In genomic region chrX:85003655-85004244, GRCh38 we compare ENCODE assay signal across 8 cellular contexts. TPM values are rescaled to one million over a fixed set of nuclear protein-coding genes. Genes with fewer than 3 reads are reported as not detected.
A peak's percentile ranks its signal among the peaks of the same experiment; 100 is the strongest.
DNase-seq lines count a peak whose midpoint lies in the region; ATAC-seq, FAIRE-seq and TF ChIP-seq lines count a peak whose summit lies in the region.

Gene APOOL, plus strand, starts transcription at chrX:85003877. Its CDS starts 36 bp downstream, at chrX:85003913.

- H3K27me3 Mint-ChIP-seq in activated B cell treated with CpG ODN at 0.5 μM for 24 hours, result no peaks in the 10 kb centered on the region

- intact Hi-C loops in activated B cell treated with CpG ODN at 0.5 μM for 24 hours (cut with micrococcal nuclease), result loop anchor here (5.0 kb wide), 3 partner anchors 501 to 1044 kb away; partner anchors contain the start of genes CHM, HDX and RPS6KA6

- H3K4me1 Mint-ChIP-seq in activated B cell treated with CpG ODN at 0.5 μM for 24 hours, result peaks cover 13% of the 10 kb centered on the region

- CTCF ChIA-PET in AG04449 (lab: Yijun Ruan, JAX), result no interaction called here
- CTCF ChIA-PET in activated B cell treated with CpG ODN at 0.5 μM for 24 hours (lab: Charles Lee), result no interaction called here

- peak within 1 kb of the TSS; percentile 71 for H3K27ac Mint-ChIP-seq in activated B cell treated with CpG ODN at 0.5 μM for 24 hours

- peak within 1 kb of the TSS; percentile 70 for H3K4me3 ChIP-seq in AG04449 (ENCODE audit: low read depth, low read length)

- ATAC-seq in GM18907 (IDR thresholded peaks at IDR 0.05; ENCODE audit: unreplicated experiment) (peak; percentile 97), HG03139 (IDR thresholded peaks at IDR 0.05; ENCODE audit: unreplicated experiment) (peak; percentile 94), activated B cell treated with CpG ODN at 0.5 μM for 24 hours (ENCODE audit: low read depth) (peak; percentile 98)

- no peaks in the 10 kb centered on the region for H3K9me3 Mint-ChIP-seq in activated B cell treated with CpG ODN at 0.5 μM for 24 hours

- no peak for TF ChIP-seq CTCF in AG04449 (IDR thresholded peaks at IDR 0.05; ENCODE audit: insufficient read depth, low read length, missing control alignments)
- no peak for TF ChIP-seq CTCF in activated B cell treated with CpG ODN at 0.5 μM for 24 hours (IDR thresholded peaks at IDR 0.05)

- DNase-seq in AG04449 (ENCODE audit: low read depth, low spot score) (peak; percentile 44), NCI-H2227 treated with DMSO at 0.1 percent for 48 hours (lab: John Stamatoyannopoulos, UW) (peak; percentile 91), activated B cell treated with CpG ODN at 0.5 μM for 24 hours (peak; percentile 55)
- peak; percentile 74 for DNase-seq in central memory CD4-positive, alpha-beta T cell
- DNase-seq in stimulated activated CD4-positive, alpha-beta T cell treated with anti-CD3 and anti-CD28 coated beads, Interleukin-12 subunit alpha, Interleukin-12 subunit beta, amount 100 ng/mL, for 4 hours, result peak; percentile 70

- H3K4me3 Mint-ChIP-seq in activated B cell treated with CpG ODN at 0.5 μM for 24 hours, result peak within 1 kb of the TSS; percentile 89

- peaks cover under 1% of the 10 kb centered on the region for H3K36me3 Mint-ChIP-seq in activated B cell treated with CpG ODN at 0.5 μM for 24 hours (ENCODE audit: low read depth)

- peak; percentile 76 for FAIRE-seq in islet of Langerhans (lab: Jason Lieb, UNC)

- POLR2A ChIA-PET in AG04449 (lab: Yijun Ruan, JAX) (interaction anchor here (0.6 kb wide), 1 partner anchor 669 kb away, joined by 4 read pairs; no protein-coding TSS in a partner anchor), activated B cell treated with CpG ODN at 0.5 μM for 24 hours (lab: Charles Lee) (interaction anchor here (0.6 kb wide), 1 partner anchor 21 kb away, joined by 4 read pairs; no protein-coding TSS in a partner anchor)

RNA-seq across cellular contexts. Expression of gene APOOL, which starts in this region (rescaled TPM):
- 13.4 and 14.6 TPM in 2 replicates for total RNA-seq in activated B cell treated with CpG ODN at 0.5 μM for 24 hours

Comparison
In these comparisons a context has a peak if more than half of its experiments do, and no peak if none do; other contexts are left out.
1. Peak in every context shown above with its lines: DNase-seq, ATAC-seq and H3K4me3 ChIP-seq.